ENCODE assay signal across 8 cellular contexts in the genomic region with DNA sequence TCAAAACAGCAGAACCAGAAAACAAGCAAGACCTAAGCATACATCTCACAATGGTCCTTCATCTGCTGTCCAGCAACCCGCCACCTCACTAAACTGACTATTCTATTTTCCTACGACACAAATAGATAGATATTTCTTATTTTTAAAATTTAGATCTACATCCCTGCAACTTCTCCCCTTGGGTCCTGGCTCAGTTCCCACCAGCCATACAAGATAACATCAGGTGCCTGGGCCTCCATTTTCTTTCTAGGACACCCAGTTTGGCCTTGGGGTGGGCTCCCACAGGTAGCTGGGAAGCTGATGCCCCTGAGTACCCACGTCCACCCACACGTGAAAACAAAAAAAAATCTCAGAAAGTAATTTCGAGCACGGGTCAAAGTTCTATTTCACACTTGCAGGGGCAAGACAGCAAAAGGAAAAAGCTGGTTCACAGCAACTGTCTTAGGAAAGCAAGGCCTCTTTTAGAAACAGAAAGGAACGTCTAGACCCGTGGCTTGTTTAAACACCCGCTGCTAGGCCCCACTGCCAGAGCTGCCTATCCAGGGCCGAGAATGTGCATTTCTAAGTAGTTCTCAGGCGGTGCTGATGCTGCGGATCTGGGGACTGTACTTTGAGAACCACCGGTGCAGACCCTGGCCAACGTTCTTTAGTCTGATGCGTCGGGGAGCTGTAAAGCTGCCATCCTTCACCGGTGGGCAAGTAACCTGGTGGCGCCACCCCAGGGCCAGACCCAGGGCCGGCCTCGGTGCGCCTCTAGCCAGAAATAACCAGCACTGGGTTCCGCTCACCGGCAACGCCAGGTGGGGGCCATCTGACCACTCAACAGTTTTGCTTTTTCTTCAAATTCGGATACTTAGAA.
A peak's percentile ranks its signal among the peaks of the same experiment; 100 is the strongest.
DNase-seq lines count a peak whose midpoint lies in the region; ATAC-seq and TF ChIP-seq lines count a peak whose summit lies in the region.

No MANE protein-coding gene starts in this region.

- H3K27me3 ChIP-seq in mucosa of stomach (ENCODE audit: control insufficient read depth, insufficient read depth, low read length): no peaks in the 10 kb centered on the region

- H3K27ac ChIP-seq in epithelial cell of prostate: peak overlapping the region; percentile 90

- H3K4me3 ChIP-seq in NB4 (ENCODE audit: low read depth, low read length): peak overlapping the region; percentile 67
- H3K4me3 ChIP-seq in mucosa of stomach (ENCODE audit: low read length): peak overlapping the region; percentile 60

- peak; percentile 57 for ATAC-seq in HG02588 (IDR thresholded peaks at IDR 0.05; ENCODE audit: unreplicated experiment)

- H3K36me3 ChIP-seq in mucosa of stomach (ENCODE audit: control insufficient read depth, insufficient read depth, low read length): no peaks in the 10 kb centered on the region

- H3K4me1 ChIP-seq in mucosa of stomach (ENCODE audit: control insufficient read depth, insufficient read depth, low read length): peaks cover 9% of the 10 kb centered on the region

- no peak for TF ChIP-seq POLR2A in NB4 (IDR thresholded peaks at IDR 0.05; ENCODE audit: extremely low read depth, insufficient read length)

- no peak for TF ChIP-seq CTCF in NB4 (IDR thresholded peaks at IDR 0.05; ENCODE audit: low read depth, low read length)

- DNase-seq in activated T-cell treated with anti-CD3 and anti-CD28 coated beads for 4 hours: peak; percentile 31
- DNase-seq in activated T-cell treated with anti-CD3 and anti-CD28 coated beads, Interleukin-2, amount 50 U/mL, for 48 hours: no peak
- DNase-seq in NB4 (ENCODE audit: low read depth): no peak
- peak; percentile 14 to 30 for DNase-seq in activated CD4-positive, alpha-beta T cell treated with anti-CD3 and anti-CD28 coated beads for 24 hours (ENCODE audit: low read depth in 2 of 2)
- DNase-seq in epithelial cell of prostate (ENCODE audit: low read depth, low spot score): no peak
- peak; percentile 58 for DNase-seq in superior temporal gyrus (ENCODE audit: extremely low spot score)

- H3K9ac ChIP-seq in mucosa of stomach (ENCODE audit: low read length): peak overlapping the region; percentile 79

- no peaks in the 10 kb centered on the region for H3K9me3 ChIP-seq in mucosa of stomach (ENCODE audit: control insufficient read depth, low read length)

Comparison
In these comparisons a context has a peak if more than half of its experiments do, and no peak if none do; other contexts are left out.
1. DNase-seq: peak in activated T-cell treated with anti-CD3 and anti-CD28 coated beads for 4 hours (single experiment), activated CD4-positive, alpha-beta T cell treated with anti-CD3 and anti-CD28 coated beads for 24 hours (2 of 2) and superior temporal gyrus (single experiment); none in activated T-cell treated with anti-CD3 and anti-CD28 coated beads, Interleukin-2, amount 50 U/mL, for 48 hours (0 of 2), NB4 (single experiment) and epithelial cell of prostate (single experiment).